In genomic region chr4:184455299-184455698, GRCh38 we compare ENCODE assay signal across 17 cellular contexts. TPM values are rescaled to one million over a fixed set of nuclear protein-coding genes. Genes with fewer than 3 reads are reported as not detected.
DNase-seq lines count a peak whose midpoint lies in the region; ATAC-seq and TF ChIP-seq lines count a peak whose summit lies in the region.
"Had no signal": no experiment of that assay in that cellular context is flagged by ENCODE, and none has a peak within 500 bp of the region (broad histone marks: within the 10 kb centered on the region; RNA-seq: fewer than 3 reads in every experiment).

No MANE protein-coding gene starts in this region.

- no peak overlapping the region for H3K27ac ChIP-seq in CD4-positive, CD25-positive, alpha-beta regulatory T cell (ENCODE audit: insufficient read depth, low read length, poor library complexity, severe bottlenecking)
- H3K27ac ChIP-seq in CD4-positive, alpha-beta memory T cell (ENCODE audit: low read depth, low read length): no peak overlapping the region
- H3K27ac ChIP-seq in naive thymus-derived CD4-positive, alpha-beta T cell (ENCODE audit: low read depth, low read length): no peak overlapping the region
- H3K27ac ChIP-seq in right lobe of liver: no peak overlapping the region
- no peak overlapping the region for H3K27ac ChIP-seq in MM.1S (ENCODE audit: low read length)
- H3K27ac ChIP-seq: KMS-11, SK-N-MC had no signal

- DNase-seq in CD4-positive, CD25-positive, alpha-beta regulatory T cell: no peak
- no peak for DNase-seq in CD4-positive, alpha-beta memory T cell
- no peak for DNase-seq in activated naive CD8-positive, alpha-beta T cell treated with anti-CD3 and anti-CD28 coated beads for 36 hours
- DNase-seq in naive thymus-derived CD4-positive, alpha-beta T cell: no peak
- no peak for DNase-seq in Ammon's horn (ENCODE audit: low spot score)
- DNase-seq in right lobe of liver: no peak
- DNase-seq in MM.1S: no peak
- DNase-seq: DMS 273 treated with DMSO at 0.1 percent for 48 hours, GF-D8, NCI-H1092, NCI-H2081 treated with DMSO at 0.1 percent for 48 hours, NCI-H524 treated with DMSO at 0.1 percent for 48 hours, Peyer's patch had no signal

- no peaks in the 10 kb centered on the region for H3K9me3 ChIP-seq in CD4-positive, CD25-positive, alpha-beta regulatory T cell (ENCODE audit: control insufficient read depth in 2 of 2, low read length in 2 of 2)
- H3K9me3 ChIP-seq in CD4-positive, alpha-beta memory T cell (ENCODE audit: control insufficient read depth in 1 of 2, low read length in 2 of 2): no peaks in the 10 kb centered on the region
- H3K9me3 ChIP-seq in naive thymus-derived CD4-positive, alpha-beta T cell (ENCODE audit: control insufficient read depth in 2 of 3, low read length in 3 of 3): no peaks in the 10 kb centered on the region
- no peaks in the 10 kb centered on the region for H3K9me3 ChIP-seq in right lobe of liver
- no peaks in the 10 kb centered on the region for H3K9me3 ChIP-seq in MM.1S (replicated peaks; ENCODE audit: insufficient read depth, low read length)
- H3K9me3 ChIP-seq: Peyer's patch had no signal

- H3K4me1 Mint-ChIP-seq in CD4-positive, CD25-positive, alpha-beta regulatory T cell: peaks cover 49 to 89% (median 69%) of the 10 kb centered on the region in 4 donors
- peaks cover 57 to 91% (median 71%) of the 10 kb centered on the region in 4 donors for H3K4me1 Mint-ChIP-seq in CD4-positive, alpha-beta memory T cell
- H3K4me1 Mint-ChIP-seq in activated naive CD8-positive, alpha-beta T cell treated with anti-CD3 and anti-CD28 coated beads for 36 hours: peaks cover 64% of the 10 kb centered on the region
- H3K4me1 Mint-ChIP-seq in naive thymus-derived CD4-positive, alpha-beta T cell: peaks cover 70 to 97% (median 89%) of the 10 kb centered on the region in 7 donors

- TF ChIP-seq POLR2A in right lobe of liver (IDR thresholded peaks at IDR 0.05): no peak

- POLR2A ChIA-PET in CD4-positive, alpha-beta memory T cell (lab: Charles Lee; ENCODE audit: partially characterized antibody): no interaction called here
- POLR2A ChIA-PET in naive thymus-derived CD4-positive, alpha-beta T cell (lab: Charles Lee): interaction anchor here (1.4 to 1.5 kb wide), 2 partner anchors 19 to 82 kb away, joined by 3 read pairs; partner anchors contain the start of gene IRF2

- H3K27me3 Mint-ChIP-seq in CD4-positive, CD25-positive, alpha-beta regulatory T cell: no peaks in the 10 kb centered on the region
- H3K27me3 Mint-ChIP-seq in CD4-positive, alpha-beta memory T cell: no peaks in the 10 kb centered on the region
- H3K27me3 Mint-ChIP-seq in activated naive CD8-positive, alpha-beta T cell treated with anti-CD3 and anti-CD28 coated beads for 36 hours: no peaks in the 10 kb centered on the region
- no peaks in the 10 kb centered on the region for H3K27me3 Mint-ChIP-seq in naive thymus-derived CD4-positive, alpha-beta T cell

- WGBS in right lobe of liver (ENCODE audit: insufficient coverage, low coverage, low lambda C conversion rate, missing lambda C conversion rate): 56% methylated on average over 4 of the region's 7 CpGs

- intact Hi-C loops in CD4-positive, alpha-beta memory T cell (cut with micrococcal nuclease): no loop called here
- intact Hi-C loops in naive thymus-derived CD4-positive, alpha-beta T cell (cut with micrococcal nuclease): no loop called here
- intact Hi-C loops in right lobe of liver (cut with DNase I): no loop called here

- H3K36me3 ChIP-seq in CD4-positive, CD25-positive, alpha-beta regulatory T cell (ENCODE audit: control insufficient read depth, insufficient read depth, low read length): peaks cover 16% of the 10 kb centered on the region
- peaks cover 3% of the 10 kb centered on the region for H3K36me3 ChIP-seq in CD4-positive, alpha-beta memory T cell (ENCODE audit: insufficient read depth, low read length)
- peaks cover 0 to 16% (median 0%) of the 10 kb centered on the region in 3 experiments for H3K36me3 ChIP-seq in naive thymus-derived CD4-positive, alpha-beta T cell (ENCODE audit: control insufficient read depth in 2 of 3, insufficient read depth in 3 of 3, low read length in 3 of 3)
- H3K36me3 ChIP-seq in right lobe of liver: no peaks in the 10 kb centered on the region
- H3K36me3 ChIP-seq in MM.1S (replicated peaks; ENCODE audit: insufficient read depth, low read length): peaks cover 5% of the 10 kb centered on the region; the same call in 1 of the 2 replicates
- H3K36me3 ChIP-seq: Peyer's patch had no signal

- H3K4me3 ChIP-seq in CD4-positive, CD25-positive, alpha-beta regulatory T cell (ENCODE audit: low read depth, low read length): no peak overlapping the region
- H3K4me3 ChIP-seq in CD4-positive, alpha-beta memory T cell (ENCODE audit: low read length in 2 of 2): no peak overlapping the region
- H3K4me3 ChIP-seq in naive thymus-derived CD4-positive, alpha-beta T cell (ENCODE audit: low read length): no peak overlapping the region
- H3K4me3 ChIP-seq in right lobe of liver (no peak overlapping the region), MM.1S (ENCODE audit: low read length) (no peak overlapping the region)
- H3K4me3 ChIP-seq: Peyer's patch, SK-N-MC had no signal

- no peaks in the 10 kb centered on the region for H3K27me3 ChIP-seq in CD4-positive, CD25-positive, alpha-beta regulatory T cell (ENCODE audit: control insufficient read depth, insufficient read depth, low read length)
- no peaks in the 10 kb centered on the region for H3K27me3 ChIP-seq in CD4-positive, alpha-beta memory T cell (ENCODE audit: insufficient read depth, low read length)
- H3K27me3 ChIP-seq in naive thymus-derived CD4-positive, alpha-beta T cell (ENCODE audit: control insufficient read depth in 2 of 2, insufficient read depth in 2 of 2, low read length in 2 of 2): no peaks in the 10 kb centered on the region
- H3K27me3 ChIP-seq in right lobe of liver: no peaks in the 10 kb centered on the region
- no peaks in the 10 kb centered on the region for H3K27me3 ChIP-seq in MM.1S (replicated peaks; ENCODE audit: insufficient read depth, low read length)
- H3K27me3 ChIP-seq: Peyer's patch had no signal

- CTCF ChIA-PET in CD4-positive, alpha-beta memory T cell (lab: Charles Lee; ENCODE audit: partially characterized antibody): no interaction called here
- CTCF ChIA-PET in naive thymus-derived CD4-positive, alpha-beta T cell (lab: Charles Lee): interaction anchor here (0.6 kb wide), 1 partner anchor 158 kb away, joined by 3 read pairs; no protein-coding TSS in a partner anchor

- TF ChIP-seq CTCF in right lobe of liver (IDR thresholded peaks at IDR 0.05) (no peak), MM.1S (IDR thresholded peaks at IDR 0.05; ENCODE audit: low read length) (no peak)

- H3K9me3 Mint-ChIP-seq in CD4-positive, CD25-positive, alpha-beta regulatory T cell: no peaks in the 10 kb centered on the region
- no peaks in the 10 kb centered on the region for H3K9me3 Mint-ChIP-seq in CD4-positive, alpha-beta memory T cell
- H3K9me3 Mint-ChIP-seq in activated naive CD8-positive, alpha-beta T cell treated with anti-CD3 and anti-CD28 coated beads for 36 hours: no peaks in the 10 kb centered on the region
- H3K9me3 Mint-ChIP-seq in naive thymus-derived CD4-positive, alpha-beta T cell: no peaks in the 10 kb centered on the region

- H3K4me3 Mint-ChIP-seq in CD4-positive, CD25-positive, alpha-beta regulatory T cell: no peak overlapping the region
- no peak overlapping the region for H3K4me3 Mint-ChIP-seq in CD4-positive, alpha-beta memory T cell
- H3K4me3 Mint-ChIP-seq in activated naive CD8-positive, alpha-beta T cell treated with anti-CD3 and anti-CD28 coated beads for 36 hours: no peak overlapping the region
- H3K4me3 Mint-ChIP-seq in naive thymus-derived CD4-positive, alpha-beta T cell: no peak overlapping the region

- no peaks in the 10 kb centered on the region for H3K9me2 ChIP-seq in MM.1S (replicated peaks; ENCODE audit: insufficient read depth, low read length)

- peaks cover 21% of the 10 kb centered on the region for H3K36me3 Mint-ChIP-seq in CD4-positive, CD25-positive, alpha-beta regulatory T cell
- peaks cover 5 to 39% of the 10 kb centered on the region in 2 donors for H3K36me3 Mint-ChIP-seq in CD4-positive, alpha-beta memory T cell
- H3K36me3 Mint-ChIP-seq in activated naive CD8-positive, alpha-beta T cell treated with anti-CD3 and anti-CD28 coated beads for 36 hours: peaks cover 11% of the 10 kb centered on the region
- peaks cover 0 to 15% (median 4%) of the 10 kb centered on the region in 5 donors for H3K36me3 Mint-ChIP-seq in naive thymus-derived CD4-positive, alpha-beta T cell

- H4K20me1 ChIP-seq in MM.1S (ENCODE audit: insufficient read depth, low read length): no peaks in the 10 kb centered on the region

- H3K79me2 ChIP-seq in MM.1S (ENCODE audit: low read length): peaks cover 93% of the 10 kb centered on the region

- H3K9ac ChIP-seq in MM.1S (ENCODE audit: low read length): no peak overlapping the region
- H3K9ac ChIP-seq: KMS-11 had no signal

- H3K27ac Mint-ChIP-seq in CD4-positive, CD25-positive, alpha-beta regulatory T cell: peak overlapping the region in 2 of 3 donors; percentile 32 to 75
- H3K27ac Mint-ChIP-seq in CD4-positive, alpha-beta memory T cell: peak overlapping the region in 4 of 7 donors; percentile 17 to 69 (median 40)
- H3K27ac Mint-ChIP-seq in activated naive CD8-positive, alpha-beta T cell treated with anti-CD3 and anti-CD28 coated beads for 36 hours: peak overlapping the region; percentile 22
- H3K27ac Mint-ChIP-seq in naive thymus-derived CD4-positive, alpha-beta T cell: peak overlapping the region in 8 of 9 donors; percentile 22 to 82 (median 77)

- H2AFZ ChIP-seq in MM.1S (ENCODE audit: low read length): no peak overlapping the region

- peaks cover 39% of the 10 kb centered on the region for H3K4me1 ChIP-seq in CD4-positive, CD25-positive, alpha-beta regulatory T cell (ENCODE audit: control insufficient read depth, insufficient read depth, low read length, poor library complexity, severe bottlenecking)
- H3K4me1 ChIP-seq in CD4-positive, alpha-beta memory T cell (ENCODE audit: insufficient read depth, low read length): peaks cover 75% of the 10 kb centered on the region
- peaks cover 27 to 32% of the 10 kb centered on the region in 2 donors for H3K4me1 ChIP-seq in naive thymus-derived CD4-positive, alpha-beta T cell (ENCODE audit: control insufficient read depth in 2 of 2, insufficient read depth in 2 of 2, low read length in 2 of 2)
- H3K4me1 ChIP-seq in right lobe of liver: peaks cover 0 to 30% (median 14%) of the 10 kb centered on the region in 4 donors
- H3K4me1 ChIP-seq in MM.1S (ENCODE audit: low read length): peaks cover 80% of the 10 kb centered on the region

- peaks cover 57% of the 10 kb centered on the region for H3F3A ChIP-seq in MM.1S (ENCODE audit: insufficient read depth, low read length)

- ATAC-seq in CD4-positive, CD25-positive, alpha-beta regulatory T cell (ENCODE audit: low read depth in 2 of 2): no peak
- no peak for ATAC-seq in naive thymus-derived CD4-positive, alpha-beta T cell
- ATAC-seq in GM21717 (IDR thresholded peaks at IDR 0.05; ENCODE audit: unreplicated experiment): no peak
- ATAC-seq in right lobe of liver: no peak
- ATAC-seq: Right ventricle myocardium inferior had no signal

- H3K4me2 ChIP-seq in MM.1S (ENCODE audit: low read depth, low read length): no peak overlapping the region

RNA-seq across cellular contexts. Expression of gene IRF2, which starts 19.1 kb away (rescaled TPM):
- 63.4 TPM for total RNA-seq in CD4-positive, CD25-positive, alpha-beta regulatory T cell
- polyA plus RNA-seq in CD4-positive, CD25-positive, alpha-beta regulatory T cell: 100 to 1,000 TPM in 2 of 4 donors, 10 to 100 TPM in 2; 96.8 to 112 (median 102) TPM
- total RNA-seq in CD4-positive, alpha-beta memory T cell: 10 to 100 TPM; 66.7 to 70.4 TPM
- 10 to 100 TPM; 72.6 to 87.2 TPM for polyA plus RNA-seq in CD4-positive, alpha-beta memory T cell
- total RNA-seq in activated naive CD8-positive, alpha-beta T cell treated with anti-CD3 and anti-CD28 coated beads for 36 hours: 10 to 100 TPM; 49.1 to 61.4 TPM
- 10 to 100 TPM; 31.2 to 86.3 (median 75.0) TPM for total RNA-seq in naive thymus-derived CD4-positive, alpha-beta T cell
- 10 to 100 TPM; 83.5 to 87.0 TPM for polyA plus RNA-seq in naive thymus-derived CD4-positive, alpha-beta T cell
- 10 to 100 TPM; 16.9 to 29.0 (median 21.3) TPM for total RNA-seq in right lobe of liver

Comparison
In these comparisons a context has a peak if more than half of its experiments do, and no peak if none do; other contexts are left out.
1. H3K27ac Mint-ChIP-seq: peak in every context shown above with its lines; median percentile 77 in naive thymus-derived CD4-positive, alpha-beta T cell; 54 in CD4-positive, CD25-positive, alpha-beta regulatory T cell; 40 in CD4-positive, alpha-beta memory T cell; 22 in activated naive CD8-positive, alpha-beta T cell treated with anti-CD3 and anti-CD28 coated beads for 36 hours.